In genomic region chr7:72829291-72829963, GRCh38 we compare ENCODE assay signal across 8 cellular contexts. TPM values are rescaled to one million over a fixed set of nuclear protein-coding genes. Genes with fewer than 3 reads are reported as not detected.
DNase-seq lines count a peak whose midpoint lies in the region; ATAC-seq lines count a peak whose summit lies in the region.
"Not testable (repeated sequence)": the region's sequence is repeated elsewhere in the genome, so short reads cannot be mapped to it uniquely, and the experiment has no call there.

No MANE protein-coding gene starts in this region.

- DNase-seq in COLO829 (ENCODE audit: low spot score) (peak; percentile 86), HT-29 (ENCODE audit: low spot score) (peak; percentile 100), medulla oblongata (ENCODE audit: extremely low spot score) (peak; percentile 98)
- peak; percentile 97 for DNase-seq in NK-92 treated with Interleukin-12 subunit alpha and Interleukin-12 subunit beta, amount 100 ng/mL, for 24 hours (lab: John Stamatoyannopoulos, UW)
- DNase-seq in activated CD8-positive, alpha-beta memory T cell treated with anti-CD3 and anti-CD28 coated beads for 4 hours (ENCODE audit: low read depth in 2 of 2) = peak; percentile 95 to 96
- peak; percentile 94 to 95 (median 95) for DNase-seq in effector memory CD4-positive, alpha-beta T cell
- DNase-seq in stimulated activated CD4-positive, alpha-beta T cell treated with anti-CD3 and anti-CD28 coated beads, TNF-alpha, amount 100 ng/mL, for 48 hours (ENCODE audit: low read depth in 3 of 3) = peak; percentile 88 to 96 (median 91)

- peak; percentile 57 for ATAC-seq in GM21360 (IDR thresholded peaks at IDR 0.05; ENCODE audit: unreplicated experiment)

- not testable (repeated sequence) for H3K4me1 ChIP-seq in effector memory CD4-positive, alpha-beta T cell (ENCODE audit: control insufficient read depth, insufficient read depth, low read length, poor library complexity, severe bottlenecking)

- H3K27ac ChIP-seq in effector memory CD4-positive, alpha-beta T cell (ENCODE audit: insufficient read depth, low read length, poor library complexity, severe bottlenecking) = peak overlapping the region; percentile 93

- peaks cover 14% of the 10 kb centered on the region for H3K36me3 ChIP-seq in effector memory CD4-positive, alpha-beta T cell (ENCODE audit: control insufficient read depth, insufficient read depth, low read length)

- H3K9me3 ChIP-seq in effector memory CD4-positive, alpha-beta T cell (ENCODE audit: control insufficient read depth, low read length) = not testable (repeated sequence)

- peak overlapping the region; percentile 87 for H3K4me3 ChIP-seq in effector memory CD4-positive, alpha-beta T cell (ENCODE audit: insufficient read depth, low read depth, low read length, poor library complexity, severe bottlenecking)

- not testable (repeated sequence) for H3K27me3 ChIP-seq in effector memory CD4-positive, alpha-beta T cell (replicated peaks; ENCODE audit: control insufficient read depth, insufficient read depth, low read length, poor library complexity, severe bottlenecking)

RNA-seq across cellular contexts. Expression of gene TYW1B, which starts 1.4 kb away (rescaled TPM):
- total RNA-seq in HT-29 (2014; rRNA removed; shearing (Covaris generic)) = 1.5 and 2.5 TPM in 2 replicates

Comparison
In these comparisons a context has a peak if more than half of its experiments do, and no peak if none do; other contexts are left out.
1. Peak in every context shown above with its lines: DNase-seq, ATAC-seq, H3K4me3 ChIP-seq and H3K27ac ChIP-seq.